ENCODE assay signal across 14 cellular contexts in genomic region chr9:120951960-120952630, GRCh38.
"Had no signal": no experiment of that assay in that cellular context is flagged by ENCODE, and none has a peak within 500 bp of the region (broad histone marks: within the 10 kb centered on the region; RNA-seq: fewer than 3 reads in every experiment).

No MANE protein-coding gene starts in this region.

- H3K4me1 Mint-ChIP-seq: activated naive CD8-positive, alpha-beta T cell treated with anti-CD3 and anti-CD28 coated beads, Interleukin-2, amount 10 ng/mL, durations not matched to agents 7 days and 5 days; naive thymus-derived CD8-positive, alpha-beta T cell had no signal

- H3K27ac ChIP-seq: heart right ventricle, spleen, stomach had no signal

- DNase-seq: activated CD4-positive, alpha-beta T cell treated with anti-CD3 and anti-CD28 coated beads, Interleukin-2, amount 50 U/mL, for 1 hour; activated CD8-positive, alpha-beta memory T cell treated with anti-CD3 and anti-CD28 coated beads for 24 hours; activated naive CD8-positive, alpha-beta T cell treated with anti-CD3 and anti-CD28 coated beads, Interleukin-2, amount 10 ng/mL, durations not matched to agents 7 days and 5 days; cerebellar nuclear complex; heart right ventricle; left lung; naive thymus-derived CD8-positive, alpha-beta T cell; sigmoid colon; spleen; stomach had no signal

- H3K9me3 ChIP-seq: gastroesophageal sphincter, heart right ventricle, left lung, sigmoid colon, spleen, stomach, tibial nerve had no signal

- H3K27me3 Mint-ChIP-seq: activated naive CD8-positive, alpha-beta T cell treated with anti-CD3 and anti-CD28 coated beads, Interleukin-2, amount 10 ng/mL, durations not matched to agents 7 days and 5 days; naive thymus-derived CD8-positive, alpha-beta T cell had no signal

- H3K36me3 ChIP-seq: heart right ventricle, left lung, spleen had no signal

- H3K4me3 ChIP-seq: gastroesophageal sphincter, heart right ventricle, left lung, sigmoid colon, spleen, stomach, tibial nerve had no signal

- H3K4me1 ChIP-seq: sigmoid colon, stomach had no signal

- H3K4me3 Mint-ChIP-seq: activated naive CD8-positive, alpha-beta T cell treated with anti-CD3 and anti-CD28 coated beads, Interleukin-2, amount 10 ng/mL, durations not matched to agents 7 days and 5 days; activated T-helper 1 cell treated with anti-CD3 and anti-CD28 coated beads, Interleukin-12 subunit alpha, Interleukin-12 subunit beta, Interleukin-2, Interleukin-4 antibody, amounts not matched to agents 30 ng/mL and 10 ng/mL and 1 ng/mL, durations not matched to agents 14 hours and 24 hours and 36 hours; naive thymus-derived CD8-positive, alpha-beta T cell; T-helper 2 cell treated with Interferon-gamma antibody and Interleukin-4, amounts not matched to agents 5 μg/mL and 100 μg/mL, for 36 hours had no signal

- H3K36me3 Mint-ChIP-seq: activated naive CD8-positive, alpha-beta T cell treated with anti-CD3 and anti-CD28 coated beads, Interleukin-2, amount 10 ng/mL, durations not matched to agents 7 days and 5 days; naive thymus-derived CD8-positive, alpha-beta T cell had no signal

- ATAC-seq: gastroesophageal sphincter; heart right ventricle; left lung; naive thymus-derived CD8-positive, alpha-beta T cell had no signal

- H3K9me3 Mint-ChIP-seq: activated naive CD8-positive, alpha-beta T cell treated with anti-CD3 and anti-CD28 coated beads, Interleukin-2, amount 10 ng/mL, durations not matched to agents 7 days and 5 days; activated T-helper 1 cell treated with anti-CD3 and anti-CD28 coated beads, Interleukin-12 subunit alpha, Interleukin-12 subunit beta, Interleukin-2, Interleukin-4 antibody, amounts not matched to agents 30 ng/mL and 10 ng/mL and 1 ng/mL, durations not matched to agents 14 hours and 24 hours and 36 hours; naive thymus-derived CD8-positive, alpha-beta T cell; T-helper 2 cell treated with Interferon-gamma antibody and Interleukin-4, amounts not matched to agents 5 μg/mL and 100 μg/mL, for 36 hours had no signal

- H3K27ac Mint-ChIP-seq: activated naive CD8-positive, alpha-beta T cell treated with anti-CD3 and anti-CD28 coated beads, Interleukin-2, amount 10 ng/mL, durations not matched to agents 7 days and 5 days; activated T-helper 1 cell treated with anti-CD3 and anti-CD28 coated beads, Interleukin-12 subunit alpha, Interleukin-12 subunit beta, Interleukin-2, Interleukin-4 antibody, amounts not matched to agents 30 ng/mL and 10 ng/mL and 1 ng/mL, durations not matched to agents 14 hours and 24 hours and 36 hours; T-helper 2 cell treated with Interferon-gamma antibody and Interleukin-4, amounts not matched to agents 5 μg/mL and 100 μg/mL, for 36 hours had no signal

- H3K27me3 ChIP-seq: gastroesophageal sphincter, heart right ventricle, left lung, sigmoid colon, spleen, stomach, tibial nerve had no signal
